In the genomic region with DNA sequence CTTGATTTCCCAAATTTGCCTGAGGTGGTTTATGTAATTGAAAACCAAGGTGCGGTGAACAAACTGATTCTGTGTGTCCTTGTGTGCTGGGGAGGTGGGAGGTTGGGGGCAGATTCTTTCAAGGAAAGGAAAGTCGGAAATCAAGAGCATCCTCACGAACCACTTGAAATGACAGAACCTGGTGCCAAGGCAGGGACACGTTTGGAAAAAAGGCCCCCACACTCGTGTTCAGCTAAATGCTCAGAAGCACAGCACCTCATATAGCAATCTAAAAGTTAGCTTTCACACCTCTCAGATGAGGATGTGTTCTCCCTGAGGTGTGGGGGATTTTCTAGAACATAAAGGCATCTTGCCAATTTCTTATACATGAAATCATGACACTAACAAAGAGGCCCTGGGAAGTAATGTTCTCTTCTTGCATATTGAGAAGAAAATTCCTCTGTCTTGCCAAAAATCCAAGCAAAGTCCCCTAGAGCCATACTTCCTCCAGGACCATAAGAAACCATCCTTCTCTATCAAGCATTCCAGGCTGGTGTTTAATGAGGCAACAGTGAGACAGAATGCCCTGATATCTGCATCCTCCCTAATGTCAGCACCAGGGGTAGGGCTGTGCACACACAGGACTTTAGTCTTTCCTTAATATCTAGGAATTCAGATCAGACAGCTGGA, we compare ENCODE assay signal across 12 cellular contexts.
A peak's percentile ranks its signal among the peaks of the same experiment; 100 is the strongest.
DNase-seq lines count a peak whose midpoint lies in the region; ATAC-seq, FAIRE-seq and TF ChIP-seq lines count a peak whose summit lies in the region.
"Had no signal": no experiment of that assay in that cellular context is flagged by ENCODE, and none has a peak within 500 bp of the region (broad histone marks: within the 10 kb centered on the region; RNA-seq: fewer than 3 reads in every experiment).

No MANE protein-coding gene starts in this region.

- H3K9me3 ChIP-seq in H1 (ENCODE audit: insufficient read depth in 2 of 2, low read depth in 1 of 2, low read length in 1 of 2) (no peaks in the 10 kb centered on the region), neutrophil (no peaks in the 10 kb centered on the region)

- FAIRE-seq in H1 (lab: Jason Lieb, UNC), result no peak

- no peak overlapping the region for H3K4me2 ChIP-seq in H1 (ENCODE audit: insufficient read depth in 1 of 2, low read depth in 2 of 2, low read length in 2 of 2)

- H3K27ac ChIP-seq in H1 (ENCODE audit: low read depth, low read length) (no peak overlapping the region), neutrophil (peak overlapping the region; percentile 80)

- no peaks in the 10 kb centered on the region for H3K79me1 ChIP-seq in H1 (ENCODE audit: low read depth, low read length)

- H3K27me3 Mint-ChIP-seq in stimulated activated naive CD8-positive, alpha-beta T cell treated with anti-CD3 and anti-CD28 coated beads, Interleukin-15, Interleukin-2, amounts not matched to agents 100 ng/mL and 50 ng/mL, for 24 hours, result no peaks in the 10 kb centered on the region

- peaks cover 35% of the 10 kb centered on the region for H3K36me3 Mint-ChIP-seq in stimulated activated naive CD8-positive, alpha-beta T cell treated with anti-CD3 and anti-CD28 coated beads, Interleukin-15, Interleukin-2, amounts not matched to agents 100 ng/mL and 50 ng/mL, for 24 hours (ENCODE audit: low read depth)

- H2AFZ ChIP-seq in H1 (ENCODE audit: low read length), result no peak overlapping the region

- no peak overlapping the region for H3K9ac ChIP-seq in H1 (replicated peaks in 1 of 4; ENCODE audit: extremely low read depth in 1 of 4, low read depth in 3 of 4, low read length in 3 of 4)

- H3K14ac ChIP-seq in H1 (ENCODE audit: insufficient read length), result no peak overlapping the region

- no peak overlapping the region for H4K8ac ChIP-seq in H1 (ENCODE audit: extremely low read depth, insufficient read depth, low read length)

- H2BK5ac ChIP-seq in H1 (ENCODE audit: low read depth, low read length), result no peak overlapping the region

- no peak for TF ChIP-seq RAD21 in H1 (IDR thresholded peaks at IDR 0.05 in 1 of 2, conservative IDR thresholded peaks at IDR 0.05 in 1 of 2; ENCODE audit: low read depth in 2 of 2, low read length in 2 of 2)

- H3K36me3 ChIP-seq in H1 (ENCODE audit: control insufficient read depth in 2 of 4, insufficient read depth in 4 of 4, low read length in 3 of 4), result no peaks in the 10 kb centered on the region
- peaks cover 88% of the 10 kb centered on the region for H3K36me3 ChIP-seq in neutrophil

- no peak overlapping the region for H3K56ac ChIP-seq in H1 (replicated peaks; ENCODE audit: insufficient read length, low read depth, low read length)

- no peak overlapping the region for H2BK120ac ChIP-seq in H1 (replicated peaks; ENCODE audit: low read depth, low read length)

- no peak for TF ChIP-seq EP300 in H1 (IDR thresholded peaks at IDR 0.05; ENCODE audit: borderline replicate concordance in 1 of 2, low read depth in 2 of 2, low read length in 2 of 2)

- 0 out of 2 replicates have a peak overlapping the region, but pooled peaks have one; percentile 8 for H2AK5ac ChIP-seq in H1 (ENCODE audit: low read depth, low read length)

- H3K4me3 ChIP-seq in H1 (ENCODE audit: extremely low read depth in 1 of 4, insufficient read depth in 2 of 4, low read depth in 3 of 4, low read length in 4 of 4) (no peak overlapping the region), neutrophil (ENCODE audit: low read depth in 1 of 2, low read length in 1 of 2) (no peak overlapping the region)

- WGBS in H1 (ENCODE audit: extremely low coverage in 1 of 2, insufficient coverage in 1 of 2, insufficient read length in 1 of 2, insufficient replicate concordance in 2 of 2, low coverage in 1 of 2, low lambda C conversion rate in 2 of 2, missing lambda C conversion rate in 1 of 2), 2 experiments, result 91% methylated on average over 5 of the region's 5 CpGs; no CpG with 5 or more reads in 1 of the 2 experiments

- H3K27me3 ChIP-seq in H1 (replicated peaks in 1 of 4; ENCODE audit: control insufficient read depth in 3 of 4, extremely low read depth in 1 of 4, insufficient read depth in 3 of 4, low read length in 3 of 4) (peaks cover 0 to 3% (median 2%) of the 10 kb centered on the region in 4 experiments; a peak in 2 of 7 replicates), neutrophil (no peaks in the 10 kb centered on the region)

- H3K4me1 Mint-ChIP-seq in stimulated activated naive CD8-positive, alpha-beta T cell treated with anti-CD3 and anti-CD28 coated beads, Interleukin-15, Interleukin-2, amounts not matched to agents 100 ng/mL and 50 ng/mL, for 24 hours (ENCODE audit: low read depth), result peaks cover 84% of the 10 kb centered on the region

- peak overlapping the region; percentile 49 for H3K27ac Mint-ChIP-seq in stimulated activated naive CD8-positive, alpha-beta T cell treated with anti-CD3 and anti-CD28 coated beads, Interleukin-15, Interleukin-2, amounts not matched to agents 100 ng/mL and 50 ng/mL, for 24 hours

- no peaks in the 10 kb centered on the region for H3K23me2 ChIP-seq in H1 (ENCODE audit: low read depth, low read length)

- peak overlapping the region; percentile 33 for H3K4me3 Mint-ChIP-seq in stimulated activated naive CD8-positive, alpha-beta T cell treated with anti-CD3 and anti-CD28 coated beads, Interleukin-15, Interleukin-2, amounts not matched to agents 100 ng/mL and 50 ng/mL, for 24 hours

- H2BK12ac ChIP-seq in H1 (ENCODE audit: low read depth, low read length), result peak overlapping the region; percentile 77; the same call in 1 of the 2 replicates

- H3K79me2 ChIP-seq in H1 (ENCODE audit: control insufficient read depth in 1 of 2, insufficient read depth in 2 of 2, low read length in 2 of 2), result no peaks in the 10 kb centered on the region

- no peak for TF ChIP-seq CTCF in H1 (IDR thresholded peaks at IDR 0.05; ENCODE audit: control extremely low read depth in 1 of 3, insufficient read depth in 1 of 3, low read depth in 1 of 3, low read length in 3 of 3)
- TF ChIP-seq CTCF in neutrophil (IDR thresholded peaks at IDR 0.05), result no peak

- ATAC-seq in stimulated activated naive CD8-positive, alpha-beta T cell treated with anti-CD3 and anti-CD28 coated beads, Interleukin-15, Interleukin-2, amounts not matched to agents 100 U/mL and 50 U/mL, for 24 hours, result no peak
- ATAC-seq in HG03571 (IDR thresholded peaks at IDR 0.05; ENCODE audit: unreplicated experiment) (no peak), HG02588 (IDR thresholded peaks at IDR 0.05; ENCODE audit: unreplicated experiment) (no peak)

- no peak overlapping the region for H3K18ac ChIP-seq in H1 (ENCODE audit: extremely low read depth, low read length)

- H2BK15ac ChIP-seq in H1 (ENCODE audit: low read length), result no peak overlapping the region

- POLR2A ChIA-PET in H1 (lab: Charles Lee; ENCODE audit: partially characterized antibody), result no interaction called here

- no peak for TF ChIP-seq POLR2A in H1 (IDR thresholded peaks at IDR 0.05; ENCODE audit: control extremely low read depth in 1 of 2, low read depth in 2 of 2, low read length in 2 of 2)

- H3K9me3 Mint-ChIP-seq in stimulated activated naive CD8-positive, alpha-beta T cell treated with anti-CD3 and anti-CD28 coated beads, Interleukin-15, Interleukin-2, amounts not matched to agents 100 ng/mL and 50 ng/mL, for 24 hours, result no peaks in the 10 kb centered on the region

- no peak overlapping the region for H4K5ac ChIP-seq in H1 (ENCODE audit: insufficient read length, low read depth, low read length)

- no peaks in the 10 kb centered on the region for H4K20me1 ChIP-seq in H1 (replicated peaks in 1 of 2; ENCODE audit: control insufficient read depth in 1 of 2, insufficient read depth in 2 of 2, low read length in 2 of 2)

- H2BK20ac ChIP-seq in H1 (ENCODE audit: low read length), result no peak overlapping the region

- peaks cover 9 to 16% (median 12%) of the 10 kb centered on the region in 4 experiments for H3K4me1 ChIP-seq in H1 (replicated peaks in 1 of 4; ENCODE audit: control insufficient read depth in 3 of 4, insufficient read depth in 4 of 4, low read length in 3 of 4)
- H3K4me1 ChIP-seq in neutrophil (ENCODE audit: control insufficient read depth in 1 of 2, insufficient read depth in 1 of 2, low read depth in 1 of 2, low read length in 1 of 2), result peaks cover 41 to 42% of the 10 kb centered on the region in 2 experiments

- H4K91ac ChIP-seq in H1 (replicated peaks; ENCODE audit: insufficient read length, low read length), result no peak overlapping the region

- DNase-seq in stimulated activated naive CD8-positive, alpha-beta T cell treated with anti-CD3 and anti-CD28 coated beads, Interleukin-15, Interleukin-2, amounts not matched to agents 100 U/mL and 50 U/mL, for 24 hours, result no peak
- DNase-seq in H1 (ENCODE audit: low read depth in 1 of 2, low spot score in 2 of 2) (no peak), NCI-H2227 treated with DMSO at 0.1 percent for 48 hours (lab: John Stamatoyannopoulos, UW) (no peak), T-helper 9 cell (no peak)
- DNase-seq: activated CD8-positive, alpha-beta memory T cell treated with anti-CD3 and anti-CD28 coated beads for 24 hours; DND-41; NCI-H1694; NCI-H748 treated with DMSO at 0.1 percent for 48 hours had no signal

- H3K4ac ChIP-seq in H1 (replicated peaks; ENCODE audit: insufficient read length, low read depth, low read length), result no peak overlapping the region

- H3K23ac ChIP-seq in H1 (ENCODE audit: insufficient read length), result no peak overlapping the region

- CTCF ChIA-PET in H1 (lab: Charles Lee; ENCODE audit: partially characterized antibody), result interaction anchor here (0.6 to 1.7 kb wide), 4 partner anchors 17 to 139 kb away, joined by 3 read pairs; no protein-coding TSS in a partner anchor

TF ChIP-seq in H1, 55 proteins besides CTCF, POLR2A, EP300 and RAD21 (continues in another document):
- TF ChIP-seq HDAC2 (IDR thresholded peaks at IDR 0.05; ENCODE audit: borderline replicate concordance in 1 of 2, low read depth in 2 of 2, low read length in 2 of 2), result no peak
- no peak for TF ChIP-seq RXRA (IDR thresholded peaks at IDR 0.05; ENCODE audit: insufficient read depth, low read depth, low read length)
- TF ChIP-seq KDM4A (IDR thresholded peaks at IDR 0.05; ENCODE audit: low read depth, low read length, severe bottlenecking), result no peak
- no peak for TF ChIP-seq BCL11A (IDR thresholded peaks at IDR 0.05; ENCODE audit: low read depth in 2 of 2, low read length in 2 of 2)
- no peak for TF ChIP-seq ASH2L (IDR thresholded peaks at IDR 0.05; ENCODE audit: low read length)
